ENCODE assay signal across 21 cellular contexts in genomic region chr2:100568989-100569388, GRCh38. TPM values are rescaled to one million over a fixed set of nuclear protein-coding genes. Genes with fewer than 3 reads are reported as not detected.
A peak's percentile ranks its signal among the peaks of the same experiment; 100 is the strongest.
DNase-seq lines count a peak whose midpoint lies in the region; ATAC-seq and TF ChIP-seq lines count a peak whose summit lies in the region.
"Had no signal": no experiment of that assay in that cellular context is flagged by ENCODE, and none has a peak within 500 bp of the region (broad histone marks: within the 10 kb centered on the region; RNA-seq: fewer than 3 reads in every experiment).

No MANE protein-coding gene starts in this region.

- DNase-seq in activated CD4-positive, alpha-beta T cell treated with anti-CD3 and anti-CD28 coated beads, Interleukin-2, amount 10 ng/mL, durations not matched to agents 7 days and 5 days: no peak
- DNase-seq in activated CD4-positive, alpha-beta T cell treated with anti-CD3 and anti-CD28 coated beads for 1 hour: no peak
- DNase-seq in nephron progenitor cell: no peak
- DNase-seq in NCI-H1930 (lab: John Stamatoyannopoulos, UW): no peak
- DNase-seq in kidney tubule cell (ENCODE audit: low spot score): no peak
- no peak for DNase-seq in NOMO-1 treated with dmso at 0.1 percent for 144 hours (lab: John Stamatoyannopoulos, UW; ENCODE audit: unreplicated experiment)
- DNase-seq: activated naive CD4-positive, alpha-beta T cell; H9; islet precursor cell; midbrain; MM.1S; NCI-H1417 treated with DMSO at 0.1 percent for 48 hours; NCI-H2107; NCI-H446; NCI-H774; ovary; small intestine had no signal

- TF ChIP-seq CTCF in nephron progenitor cell (IDR thresholded peaks at IDR 0.05): no peak

- peak overlapping the region; percentile 14 for H3K27ac Mint-ChIP-seq in activated CD4-positive, alpha-beta T cell treated with anti-CD3 and anti-CD28 coated beads, Interleukin-2, amount 10 ng/mL, durations not matched to agents 7 days and 5 days
- H3K27ac Mint-ChIP-seq in T-helper 1 cell treated with Interleukin-12 subunit alpha and Interleukin-12 subunit beta and Interleukin-4 antibody, amounts not matched to agents 30 μg/mL and 1 μg/mL, for 36 hours: peak overlapping the region; percentile 77
- H3K27ac Mint-ChIP-seq in nephron progenitor cell: peak overlapping the region; percentile 62
- H3K27ac Mint-ChIP-seq: brain had no signal

- H3K4me1 Mint-ChIP-seq in activated CD4-positive, alpha-beta T cell treated with anti-CD3 and anti-CD28 coated beads, Interleukin-2, amount 10 ng/mL, durations not matched to agents 7 days and 5 days: peaks cover 36% of the 10 kb centered on the region
- H3K4me1 Mint-ChIP-seq in T-helper 1 cell treated with Interleukin-12 subunit alpha and Interleukin-12 subunit beta and Interleukin-4 antibody, amounts not matched to agents 30 μg/mL and 1 μg/mL, for 36 hours (ENCODE audit: low read depth): peaks cover 30% of the 10 kb centered on the region
- peaks cover 14% of the 10 kb centered on the region for H3K4me1 Mint-ChIP-seq in nephron progenitor cell
- H3K4me1 Mint-ChIP-seq: H9 had no signal

- ATAC-seq in GM21723 (IDR thresholded peaks at IDR 0.05; ENCODE audit: unreplicated experiment): peak; percentile 58
- ATAC-seq: natural killer cell treated with Interleukin-12 subunit alpha and Interleukin-12 subunit beta and Interleukin-15 and Interleukin-18, amount 100 ng/mL, for 72 hours had no signal

- POLR2A ChIA-PET in activated CD4-positive, alpha-beta T cell treated with anti-CD3 and anti-CD28 coated beads, Interleukin-2, amount 10 ng/mL, durations not matched to agents 7 days and 5 days (lab: Charles Lee): no interaction called here

- no peak overlapping the region for H3K4me3 Mint-ChIP-seq in activated CD4-positive, alpha-beta T cell treated with anti-CD3 and anti-CD28 coated beads, Interleukin-2, amount 10 ng/mL, durations not matched to agents 7 days and 5 days
- H3K4me3 Mint-ChIP-seq in T-helper 1 cell treated with Interleukin-12 subunit alpha and Interleukin-12 subunit beta and Interleukin-4 antibody, amounts not matched to agents 30 μg/mL and 1 μg/mL, for 36 hours: peak overlapping the region; percentile 41
- H3K4me3 Mint-ChIP-seq in nephron progenitor cell: no peak overlapping the region
- H3K4me3 Mint-ChIP-seq: brain; H9; natural killer cell treated with Interleukin-12 subunit alpha and Interleukin-12 subunit beta and Interleukin-15 and Interleukin-18, amount 100 ng/mL, for 72 hours had no signal

- no peaks in the 10 kb centered on the region for H3K9me3 Mint-ChIP-seq in activated CD4-positive, alpha-beta T cell treated with anti-CD3 and anti-CD28 coated beads, Interleukin-2, amount 10 ng/mL, durations not matched to agents 7 days and 5 days
- no peaks in the 10 kb centered on the region for H3K9me3 Mint-ChIP-seq in T-helper 1 cell treated with Interleukin-12 subunit alpha and Interleukin-12 subunit beta and Interleukin-4 antibody, amounts not matched to agents 30 μg/mL and 1 μg/mL, for 36 hours
- no peaks in the 10 kb centered on the region for H3K9me3 Mint-ChIP-seq in nephron progenitor cell
- H3K9me3 Mint-ChIP-seq: brain; H9; natural killer cell treated with Interleukin-12 subunit alpha and Interleukin-12 subunit beta and Interleukin-15 and Interleukin-18, amount 100 ng/mL, for 72 hours had no signal

- H3K27me3 Mint-ChIP-seq in activated CD4-positive, alpha-beta T cell treated with anti-CD3 and anti-CD28 coated beads, Interleukin-2, amount 10 ng/mL, durations not matched to agents 7 days and 5 days: no peaks in the 10 kb centered on the region
- H3K27me3 Mint-ChIP-seq in T-helper 1 cell treated with Interleukin-12 subunit alpha and Interleukin-12 subunit beta and Interleukin-4 antibody, amounts not matched to agents 30 μg/mL and 1 μg/mL, for 36 hours (ENCODE audit: low read depth): no peaks in the 10 kb centered on the region
- no peaks in the 10 kb centered on the region for H3K27me3 Mint-ChIP-seq in nephron progenitor cell (ENCODE audit: low read depth, poor library complexity)
- H3K27me3 Mint-ChIP-seq: natural killer cell treated with Interleukin-12 subunit alpha and Interleukin-12 subunit beta and Interleukin-15 and Interleukin-18, amount 100 ng/mL, for 72 hours had no signal

- CTCF ChIA-PET in activated CD4-positive, alpha-beta T cell treated with anti-CD3 and anti-CD28 coated beads, Interleukin-2, amount 10 ng/mL, durations not matched to agents 7 days and 5 days (lab: Charles Lee): interaction anchor here (0.6 to 1.7 kb wide), 3 partner anchors 10 to 26 kb away, joined by 3 to 4 read pairs (median 3); no protein-coding TSS in a partner anchor

- peaks cover 52% of the 10 kb centered on the region for H3K36me3 Mint-ChIP-seq in activated CD4-positive, alpha-beta T cell treated with anti-CD3 and anti-CD28 coated beads, Interleukin-2, amount 10 ng/mL, durations not matched to agents 7 days and 5 days (ENCODE audit: low read depth)
- H3K36me3 Mint-ChIP-seq in T-helper 1 cell treated with Interleukin-12 subunit alpha and Interleukin-12 subunit beta and Interleukin-4 antibody, amounts not matched to agents 30 μg/mL and 1 μg/mL, for 36 hours (ENCODE audit: low read depth): peaks cover 49% of the 10 kb centered on the region
- peaks cover 65% of the 10 kb centered on the region for H3K36me3 Mint-ChIP-seq in nephron progenitor cell (ENCODE audit: low read depth)

RNA-seq across cellular contexts. Expression of gene PDCL3, which starts 6.2 kb away (rescaled TPM):
- total RNA-seq in activated CD4-positive, alpha-beta T cell treated with anti-CD3 and anti-CD28 coated beads, Interleukin-2, amount 10 ng/mL, durations not matched to agents 7 days and 5 days: 10 to 100 TPM; 34.2 to 38.9 TPM

Comparison
In these comparisons a context has a peak if more than half of its experiments do, and no peak if none do; other contexts are left out.
1. H3K27ac Mint-ChIP-seq: peak in every context shown above with its lines; median percentile 77 in T-helper 1 cell treated with Interleukin-12 subunit alpha and Interleukin-12 subunit beta and Interleukin-4 antibody, amounts not matched to agents 30 μg/mL and 1 μg/mL, for 36 hours; 62 in nephron progenitor cell; 14 in activated CD4-positive, alpha-beta T cell treated with anti-CD3 and anti-CD28 coated beads, Interleukin-2, amount 10 ng/mL, durations not matched to agents 7 days and 5 days.